7 cellular contexts compared by ENCODE assay signal in genomic region chr14:93959239-93960107, GRCh38. TPM values are rescaled to one million over a fixed set of nuclear protein-coding genes. Genes with fewer than 3 reads are reported as not detected.
DNase-seq lines count a peak whose midpoint lies in the region; ATAC-seq, FAIRE-seq and TF ChIP-seq lines count a peak whose summit lies in the region.

No MANE protein-coding gene starts in this region.

- H3K4me1 Mint-ChIP-seq in activated T-helper 1 cell treated with anti-CD3 and anti-CD28 coated beads, Interleukin-12 subunit alpha, Interleukin-12 subunit beta, Interleukin-2, Interleukin-4 antibody, amounts not matched to agents 30 ng/mL and 10 ng/mL and 1 ng/mL, durations not matched to agents 14 hours and 24 hours and 36 hours (ENCODE audit: low read depth) = peaks cover 97% of the 10 kb centered on the region

- H3K27me3 ChIP-seq in PC-3 (ENCODE audit: low read length) = no peaks in the 10 kb centered on the region
- no peaks in the 10 kb centered on the region for H3K27me3 ChIP-seq in gastroesophageal sphincter

- H3K4me1 ChIP-seq in PC-3 (ENCODE audit: insufficient read depth, low read length) = peaks cover 21% of the 10 kb centered on the region
- peaks cover 8 to 88% (median 26%) of the 10 kb centered on the region in 3 donors for H3K4me1 ChIP-seq in gastroesophageal sphincter

- no peaks in the 10 kb centered on the region for H3K36me3 ChIP-seq in PC-3 (ENCODE audit: low read depth, low read length)
- no peaks in the 10 kb centered on the region for H3K36me3 ChIP-seq in gastroesophageal sphincter

- TF ChIP-seq EP300 in gastroesophageal sphincter (IDR thresholded peaks at IDR 0.05) = no peak

- no peaks in the 10 kb centered on the region for H3K79me2 ChIP-seq in PC-3 (ENCODE audit: low read length)

- H3K4me3 Mint-ChIP-seq in activated T-helper 1 cell treated with anti-CD3 and anti-CD28 coated beads, Interleukin-12 subunit alpha, Interleukin-12 subunit beta, Interleukin-2, Interleukin-4 antibody, amounts not matched to agents 30 ng/mL and 10 ng/mL and 1 ng/mL, durations not matched to agents 14 hours and 24 hours and 36 hours = peak overlapping the region; percentile 84

- no peaks in the 10 kb centered on the region for H3F3A ChIP-seq in PC-3 (ENCODE audit: low read length, unreplicated experiment)

- TF ChIP-seq CTCF in PC-3 (conservative IDR thresholded peaks at IDR 0.05; ENCODE audit: low read depth, low read length) = no peak
- TF ChIP-seq CTCF in gastroesophageal sphincter (IDR thresholded peaks at IDR 0.05) = no peak

- peak overlapping the region; percentile 85 for H3K27ac ChIP-seq in PC-3 (ENCODE audit: low read length)
- peak overlapping the region; percentile 1 to 84 (median 80) for H3K27ac ChIP-seq in gastroesophageal sphincter
- peak overlapping the region in 16 of 21 experiments; percentile 7 to 77 (median 50) for H3K27ac ChIP-seq in skin epidermis

- intact Hi-C loops in PC-3 (cut with micrococcal nuclease) = no loop called here
- intact Hi-C loops in activated T-helper 1 cell treated with anti-CD3 and anti-CD28 coated beads, Interleukin-12 subunit alpha, Interleukin-12 subunit beta, Interleukin-2, Interleukin-4 antibody, amounts not matched to agents 30 ng/mL and 10 ng/mL and 1 ng/mL, durations not matched to agents 14 hours and 24 hours and 36 hours (cut with micrococcal nuclease) = loop anchor here (1.0 to 5.0 kb wide), 6 partner anchors 12 to 1563 kb away; partner anchors contain the start of genes DDX24, IFI27L1 and OTUB2

- no peaks in the 10 kb centered on the region for H4K20me1 ChIP-seq in PC-3 (ENCODE audit: low read length)

- BruUV-seq in PC-3 (replicated peaks; lab: Mats Ljungman, UMichigan) = no TSS peak

- peak overlapping the region; percentile 55 for H3K9ac ChIP-seq in PC-3 (ENCODE audit: low read length)

- CTCF ChIA-PET in PC-3 (lab: Charles Lee) = no interaction called here

- TF ChIP-seq POLR2A in gastroesophageal sphincter (IDR thresholded peaks at IDR 0.05) = no peak

- H3K27me3 Mint-ChIP-seq in activated T-helper 1 cell treated with anti-CD3 and anti-CD28 coated beads, Interleukin-12 subunit alpha, Interleukin-12 subunit beta, Interleukin-2, Interleukin-4 antibody, amounts not matched to agents 30 ng/mL and 10 ng/mL and 1 ng/mL, durations not matched to agents 14 hours and 24 hours and 36 hours (ENCODE audit: insufficient read depth) = no peaks in the 10 kb centered on the region

- H3K9me3 ChIP-seq in PC-3 (ENCODE audit: low read length) = no peaks in the 10 kb centered on the region
- no peaks in the 10 kb centered on the region for H3K9me3 ChIP-seq in gastroesophageal sphincter

- FAIRE-seq in frontal cortex (lab: Jason Lieb, UNC) = no peak

- no peak overlapping the region for H2AFZ ChIP-seq in PC-3 (ENCODE audit: low read length)

- peaks cover 26% of the 10 kb centered on the region for H3K36me3 Mint-ChIP-seq in activated T-helper 1 cell treated with anti-CD3 and anti-CD28 coated beads, Interleukin-12 subunit alpha, Interleukin-12 subunit beta, Interleukin-2, Interleukin-4 antibody, amounts not matched to agents 30 ng/mL and 10 ng/mL and 1 ng/mL, durations not matched to agents 14 hours and 24 hours and 36 hours (ENCODE audit: low read depth)

- ATAC-seq in GM18907 (IDR thresholded peaks at IDR 0.05; ENCODE audit: unreplicated experiment) (peak; percentile 76), HG03025 (IDR thresholded peaks at IDR 0.05; ENCODE audit: low FRiP score, unreplicated experiment) (peak; percentile 50), PC-3 (peak; percentile 93), gastroesophageal sphincter (peak; percentile 27)

- H3K9me3 Mint-ChIP-seq in activated T-helper 1 cell treated with anti-CD3 and anti-CD28 coated beads, Interleukin-12 subunit alpha, Interleukin-12 subunit beta, Interleukin-2, Interleukin-4 antibody, amounts not matched to agents 30 ng/mL and 10 ng/mL and 1 ng/mL, durations not matched to agents 14 hours and 24 hours and 36 hours = no peaks in the 10 kb centered on the region

- H3K4me3 ChIP-seq in PC-3 (ENCODE audit: low read length) (peak overlapping the region; percentile 9; the same call in 1 of the 2 replicates), gastroesophageal sphincter (no peak overlapping the region), skin epidermis (no peak overlapping the region)

- H3K9me2 ChIP-seq in PC-3 (replicated peaks; ENCODE audit: low read length) = no peaks in the 10 kb centered on the region

- WGBS in gastroesophageal sphincter (ENCODE audit: low coverage in 1 of 2), 2 donors = 39 to 85% methylated on average over 4 to 6 of the region's 23 CpGs

- DNase-seq in PC-3 = peak; percentile 95
- peak; percentile 94 for DNase-seq in activated T-helper 1 cell treated with anti-CD3 and anti-CD28 coated beads, Interleukin-12 subunit alpha, Interleukin-12 subunit beta, Interleukin-2, Interleukin-4 antibody, amounts not matched to agents 30 ng/mL and 10 ng/mL and 1 ng/mL, durations not matched to agents 14 hours and 24 hours and 36 hours (ENCODE audit: low spot score)
- DNase-seq in frontal cortex (ENCODE audit: low spot score in 2 of 2) = no peak

- POLR2A ChIA-PET in PC-3 (lab: Charles Lee; ENCODE audit: unreplicated experiment) = interaction anchor here (0.7 kb wide), 2 partner anchors 76 to 710 kb away, joined by 4 read pairs; no protein-coding TSS in a partner anchor

- peak overlapping the region; percentile 100 for H3K27ac Mint-ChIP-seq in activated T-helper 1 cell treated with anti-CD3 and anti-CD28 coated beads, Interleukin-12 subunit alpha, Interleukin-12 subunit beta, Interleukin-2, Interleukin-4 antibody, amounts not matched to agents 30 ng/mL and 10 ng/mL and 1 ng/mL, durations not matched to agents 14 hours and 24 hours and 36 hours

- peak overlapping the region; percentile 57 for H3K4me2 ChIP-seq in PC-3 (ENCODE audit: low read length)

RNA-seq across cellular contexts. Expression of gene ASB2, which starts 16.9 kb away (rescaled TPM):
- 0.12 and 0.22 TPM in 2 replicates for total RNA-seq in PC-3 (2014; rRNA removed)
- total RNA-seq in activated T-helper 1 cell treated with anti-CD3 and anti-CD28 coated beads, Interleukin-12 subunit alpha, Interleukin-12 subunit beta, Interleukin-2, Interleukin-4 antibody, amounts not matched to agents 30 ng/mL and 10 ng/mL and 1 ng/mL, durations not matched to agents 14 hours and 24 hours and 36 hours = 21.1 and 23.4 TPM in 2 replicates
- 100 to 1,000 TPM; 118 to 208 (median 120) TPM for total RNA-seq in gastroesophageal sphincter
- under 0.01 TPM for total RNA-seq in frontal cortex

RNA-seq across cellular contexts. Expression of gene FAM181A, which starts 32.3 kb away (rescaled TPM):
- not detected in 2 replicates for total RNA-seq in PC-3 (2014; rRNA removed)
- not detected in 2 replicates for total RNA-seq in activated T-helper 1 cell treated with anti-CD3 and anti-CD28 coated beads, Interleukin-12 subunit alpha, Interleukin-12 subunit beta, Interleukin-2, Interleukin-4 antibody, amounts not matched to agents 30 ng/mL and 10 ng/mL and 1 ng/mL, durations not matched to agents 14 hours and 24 hours and 36 hours
- total RNA-seq in gastroesophageal sphincter = not detected
- total RNA-seq in frontal cortex = 2.4 TPM

RNA-seq across cellular contexts. Expression of gene CCDC197, which starts 37.6 kb away (rescaled TPM):
- not detected in 2 replicates for total RNA-seq in PC-3 (2014; rRNA removed)
- 0.13 TPM in 1 of 2 replicates, not detected in the other for total RNA-seq in activated T-helper 1 cell treated with anti-CD3 and anti-CD28 coated beads, Interleukin-12 subunit alpha, Interleukin-12 subunit beta, Interleukin-2, Interleukin-4 antibody, amounts not matched to agents 30 ng/mL and 10 ng/mL and 1 ng/mL, durations not matched to agents 14 hours and 24 hours and 36 hours
- total RNA-seq in gastroesophageal sphincter = not detected
- not detected for total RNA-seq in frontal cortex

Comparison
In these comparisons a context has a peak if more than half of its experiments do, and no peak if none do; other contexts are left out.
1. ATAC-seq: peak in every context shown above with its lines; median percentile 93 in PC-3; 76 in GM18907; 50 in HG03025; 27 in gastroesophageal sphincter.
2. DNase-seq: peak in PC-3 (single experiment) and activated T-helper 1 cell treated with anti-CD3 and anti-CD28 coated beads, Interleukin-12 subunit alpha, Interleukin-12 subunit beta, Interleukin-2, Interleukin-4 antibody, amounts not matched to agents 30 ng/mL and 10 ng/mL and 1 ng/mL, durations not matched to agents 14 hours and 24 hours and 36 hours (single experiment); none in frontal cortex (0 of 2).
3. RNA of gene ASB2, which starts 16.9 kb away (total RNA-seq): 118 to 208 TPM in gastroesophageal sphincter and 21.1 to 23.4 TPM in activated T-helper 1 cell treated with anti-CD3 and anti-CD28 coated beads, Interleukin-12 subunit alpha, Interleukin-12 subunit beta, Interleukin-2, Interleukin-4 antibody, amounts not matched to agents 30 ng/mL and 10 ng/mL and 1 ng/mL, durations not matched to agents 14 hours and 24 hours and 36 hours; 0.12 to 0.22 TPM in PC-3 and under 0.01 TPM in frontal cortex (single experiment); every median in the first group is over 10 times any median in the second.
4. Peak in every context shown above with its lines, with median percentiles within 50 percentile points of each other: H3K27ac ChIP-seq.